In the genomic region with DNA sequence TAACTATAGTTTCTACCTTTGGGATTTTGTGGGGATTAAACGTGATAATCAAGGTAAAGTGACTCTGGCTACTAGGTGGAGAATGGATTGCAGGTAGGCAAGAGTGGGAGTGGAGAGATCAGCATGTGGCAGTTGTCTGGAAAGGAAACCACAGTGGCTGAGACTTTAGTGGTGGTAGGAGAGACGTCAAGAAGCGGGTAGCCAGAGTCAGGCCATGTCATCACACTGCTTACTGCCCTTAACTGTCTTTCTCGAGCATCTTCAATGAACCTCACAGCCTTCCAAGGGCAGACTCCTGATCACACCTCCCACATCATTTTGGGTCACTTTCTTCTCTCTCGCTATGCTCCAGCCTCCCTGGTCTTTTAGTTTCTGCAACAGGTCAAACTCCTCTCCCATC, we compare ENCODE assay signal across 30 cellular contexts.
"Had no signal": no experiment of that assay in that cellular context is flagged by ENCODE, and none has a peak within 500 bp of the region (broad histone marks: within the 10 kb centered on the region; RNA-seq: fewer than 3 reads in every experiment).

No MANE protein-coding gene starts in this region.

- H3K36me3 ChIP-seq: brain microvascular endothelial cell, cardiac muscle cell, Peyer's patch had no signal

- H3K9me3 ChIP-seq: Peyer's patch had no signal

- H3K27me3 ChIP-seq: brain microvascular endothelial cell, cardiac muscle cell, Peyer's patch had no signal

- H3K9me3 Mint-ChIP-seq: activated B cell treated with CpG ODN at 0.5 μM for 24 hours; activated CD4-positive, alpha-beta memory T cell treated with anti-CD3 and anti-CD28 coated beads for 36 hours; activated naive CD4-positive, alpha-beta T cell treated with anti-CD3 and anti-CD28 coated beads, Interleukin-2, amount 10 ng/mL, durations not matched to agents 7 days and 5 days; activated T-cell treated with anti-CD3 and anti-CD28 coated beads, Interleukin-2, amount 50 U/mL, for 4 hours had no signal

- H3K4me1 Mint-ChIP-seq: activated B cell treated with CpG ODN at 0.5 μM for 24 hours; activated naive CD4-positive, alpha-beta T cell treated with anti-CD3 and anti-CD28 coated beads, Interleukin-2, amount 10 ng/mL, durations not matched to agents 7 days and 5 days; activated naive CD8-positive, alpha-beta T cell treated with anti-CD3 and anti-CD28 coated beads, Interleukin-2, amount 50 U/mL, for 24 hours had no signal

- DNase-seq: activated B cell treated with CpG ODN at 0.5 μM for 24 hours; activated CD4-positive, alpha-beta memory T cell treated with anti-CD3 and anti-CD28 coated beads for 36 hours; activated CD4-positive, alpha-beta T cell treated with anti-CD3 and anti-CD28 coated beads for 4 hours; activated CD4-positive, alpha-beta T cell treated with anti-CD3 and anti-CD28 coated beads, Interleukin-2, amount 50 U/mL, for 1 hour; activated CD4-positive, CD25-positive, alpha-beta regulatory T cell treated with anti-CD3 and anti-CD28 coated beads, Interleukin-2, amount 50 U/mL, for 72 hours; activated CD8-positive, alpha-beta memory T cell treated with anti-CD3 and anti-CD28 coated beads, Interleukin-2, amount 50 U/mL, for 4 hours; activated effector memory CD4-positive, alpha-beta T cell treated with Interleukin-2 at 50 U/mL for 16 hours; activated naive CD4-positive, alpha-beta T cell treated with anti-CD3 and anti-CD28 coated beads, Interleukin-2, amount 10 ng/mL, durations not matched to agents 7 days and 5 days; activated naive CD8-positive, alpha-beta T cell treated with anti-CD3 and anti-CD28 coated beads, Interleukin-2, amount 50 U/mL, for 24 hours; activated T-cell treated with anti-CD3 and anti-CD28 coated beads for 4 hours; activated T-cell treated with anti-CD3 and anti-CD28 coated beads, Interleukin-2, amount 50 U/mL, for 4 hours; anterior cingulate cortex; brain microvascular endothelial cell; NCI-H1105; NCI-H1417 treated with DMSO at 0.1 percent for 48 hours; NCI-H187 treated with DMSO at 0.1 percent for 48 hours; NCI-H2081; NCI-H2171 treated with DMSO at 0.1 percent for 48 hours; NCI-H2227 treated with DMSO at 0.1 percent for 48 hours; NCI-H446 treated with DMSO at 0.1 percent for 48 hours; NCI-H524; NCI-H69; Peyer's patch; RPMI8226; SHP77 treated with DMSO at 0.1 percent for 48 hours; T-cell; T-helper 9 cell had no signal

- H3K27ac ChIP-seq: cardiac muscle cell, Peyer's patch, VCaP had no signal

- H3K27ac Mint-ChIP-seq: activated B cell treated with CpG ODN at 0.5 μM for 24 hours; activated CD4-positive, alpha-beta memory T cell treated with anti-CD3 and anti-CD28 coated beads for 36 hours; activated naive CD4-positive, alpha-beta T cell treated with anti-CD3 and anti-CD28 coated beads, Interleukin-2, amount 10 ng/mL, durations not matched to agents 7 days and 5 days; activated naive CD8-positive, alpha-beta T cell; activated naive CD8-positive, alpha-beta T cell treated with anti-CD3 and anti-CD28 coated beads, Interleukin-2, amount 50 U/mL, for 24 hours; T-cell had no signal

- H3K4me3 Mint-ChIP-seq: activated B cell treated with CpG ODN at 0.5 μM for 24 hours; activated CD4-positive, alpha-beta memory T cell treated with anti-CD3 and anti-CD28 coated beads for 36 hours; activated naive CD4-positive, alpha-beta T cell treated with anti-CD3 and anti-CD28 coated beads, Interleukin-2, amount 10 ng/mL, durations not matched to agents 7 days and 5 days; activated naive CD8-positive, alpha-beta T cell; activated naive CD8-positive, alpha-beta T cell treated with anti-CD3 and anti-CD28 coated beads, Interleukin-2, amount 50 U/mL, for 24 hours; activated T-cell treated with anti-CD3 and anti-CD28 coated beads, Interleukin-2, amount 50 U/mL, for 4 hours; T-cell had no signal

- ATAC-seq: activated naive CD8-positive, alpha-beta T cell treated with anti-CD3 and anti-CD28 coated beads, Interleukin-2, amount 50 U/mL, for 24 hours; activated T-cell treated with anti-CD3 and anti-CD28 coated beads, Interleukin-2, amount 50 U/mL, for 4 hours; T-cell had no signal

- H3K4me3 ChIP-seq: cardiac muscle cell, Peyer's patch had no signal

- H3K36me3 Mint-ChIP-seq: activated CD4-positive, alpha-beta memory T cell treated with anti-CD3 and anti-CD28 coated beads for 36 hours; activated naive CD4-positive, alpha-beta T cell treated with anti-CD3 and anti-CD28 coated beads, Interleukin-2, amount 10 ng/mL, durations not matched to agents 7 days and 5 days; activated naive CD8-positive, alpha-beta T cell; T-cell had no signal
